10 cellular contexts compared by ENCODE assay signal in genomic region chr20:41143354-41143753, GRCh38. TPM values are rescaled to one million over a fixed set of nuclear protein-coding genes. Genes with fewer than 3 reads are reported as not detected.
DNase-seq lines count a peak whose midpoint lies in the region; ATAC-seq and TF ChIP-seq lines count a peak whose summit lies in the region.
"Had no signal": no experiment of that assay in that cellular context is flagged by ENCODE, and none has a peak within 500 bp of the region (broad histone marks: within the 10 kb centered on the region; RNA-seq: fewer than 3 reads in every experiment).

No MANE protein-coding gene starts in this region.

- peaks cover 14 to 23% of the 10 kb centered on the region in 2 donors for H3K4me1 ChIP-seq in breast epithelium
- H3K4me1 ChIP-seq in mammary epithelial cell (ENCODE audit: insufficient read depth, low read length), result peaks cover 25% of the 10 kb centered on the region
- H3K4me1 ChIP-seq in lung (ENCODE audit: control insufficient read depth in 2 of 2, insufficient read depth in 2 of 2, low read length in 2 of 2), result peaks cover 25 to 73% of the 10 kb centered on the region in 2 donors
- peaks cover 91 to 100% (median 96%) of the 10 kb centered on the region in 4 donors for H3K4me1 ChIP-seq in upper lobe of left lung

- H3K27ac Mint-ChIP-seq in activated T-helper 1 cell treated with anti-CD3 and anti-CD28 coated beads, Interleukin-12 subunit alpha, Interleukin-12 subunit beta, Interleukin-2, Interleukin-4 antibody, amounts not matched to agents 30 ng/mL and 10 ng/mL and 1 ng/mL, durations not matched to agents 14 hours and 24 hours and 36 hours, result peak overlapping the region; percentile 90

- H3K27me3 ChIP-seq in breast epithelium, result no peaks in the 10 kb centered on the region
- no peaks in the 10 kb centered on the region for H3K27me3 ChIP-seq in mammary epithelial cell (ENCODE audit: insufficient read depth, low read length)
- H3K27me3 ChIP-seq in lung (ENCODE audit: control insufficient read depth, insufficient read depth), result no peaks in the 10 kb centered on the region
- H3K27me3 ChIP-seq in upper lobe of left lung, result no peaks in the 10 kb centered on the region
- H3K27me3 ChIP-seq: sigmoid colon had no signal

- intact Hi-C loops in breast epithelium (cut with DNase I; ENCODE audit: low total_unique reads) (no loop called here), mammary epithelial cell (cut with micrococcal nuclease) (no loop called here)
- intact Hi-C loops in activated T-helper 1 cell treated with anti-CD3 and anti-CD28 coated beads, Interleukin-12 subunit alpha, Interleukin-12 subunit beta, Interleukin-2, Interleukin-4 antibody, amounts not matched to agents 30 ng/mL and 10 ng/mL and 1 ng/mL, durations not matched to agents 14 hours and 24 hours and 36 hours (cut with micrococcal nuclease), result no loop called here

- H3K36me3 ChIP-seq in breast epithelium, result no peaks in the 10 kb centered on the region
- H3K36me3 ChIP-seq in mammary epithelial cell (ENCODE audit: insufficient read depth, low read length), result no peaks in the 10 kb centered on the region
- no peaks in the 10 kb centered on the region for H3K36me3 ChIP-seq in lung (ENCODE audit: control insufficient read depth in 2 of 2, insufficient read depth in 2 of 2, low read length in 2 of 2)
- no peaks in the 10 kb centered on the region for H3K36me3 ChIP-seq in upper lobe of left lung
- H3K36me3 ChIP-seq: sigmoid colon had no signal

- DNase-seq in breast epithelium (ENCODE audit: low spot score in 2 of 2) (no peak), mammary epithelial cell (no peak), lung (ENCODE audit: low spot score) (no peak), upper lobe of left lung (peak in 1 of 2 donors; percentile 82), GF-D8 (lab: John Stamatoyannopoulos, UW) (no peak), dermis blood vessel endothelial cell (no peak)
- no peak for DNase-seq in activated T-helper 1 cell treated with anti-CD3 and anti-CD28 coated beads, Interleukin-12 subunit alpha, Interleukin-12 subunit beta, Interleukin-2, Interleukin-4 antibody, amounts not matched to agents 30 ng/mL and 10 ng/mL and 1 ng/mL, durations not matched to agents 14 hours and 24 hours and 36 hours (ENCODE audit: low spot score)
- DNase-seq: sigmoid colon, T1000 had no signal

- peak in 1 of 4 donors; percentile 82 for TF ChIP-seq EP300 in upper lobe of left lung (IDR thresholded peaks at IDR 0.05)

- no peak overlapping the region for H2AFZ ChIP-seq in mammary epithelial cell (ENCODE audit: low read depth, low read length)

- no TSS peak for BruUV-seq in mammary epithelial cell (replicated peaks; lab: Mats Ljungman, UMichigan)

- CTCF ChIA-PET in mammary epithelial cell (lab: Charles Lee; ENCODE audit: low non-redundant PET), result no interaction called here

- peaks cover 95% of the 10 kb centered on the region for H3K4me1 Mint-ChIP-seq in activated T-helper 1 cell treated with anti-CD3 and anti-CD28 coated beads, Interleukin-12 subunit alpha, Interleukin-12 subunit beta, Interleukin-2, Interleukin-4 antibody, amounts not matched to agents 30 ng/mL and 10 ng/mL and 1 ng/mL, durations not matched to agents 14 hours and 24 hours and 36 hours (ENCODE audit: low read depth)

- H3K79me2 ChIP-seq in mammary epithelial cell (ENCODE audit: insufficient read depth, low read length), result peaks cover 98% of the 10 kb centered on the region

- no peak overlapping the region for H3K4me2 ChIP-seq in mammary epithelial cell (ENCODE audit: insufficient read depth, low read depth, low read length)

- dilution Hi-C loops in mammary epithelial cell (cut with HindIII; ENCODE audit: low sequenced_read_pairs), result no loop called here

- peaks cover 43% of the 10 kb centered on the region for H3K36me3 Mint-ChIP-seq in activated T-helper 1 cell treated with anti-CD3 and anti-CD28 coated beads, Interleukin-12 subunit alpha, Interleukin-12 subunit beta, Interleukin-2, Interleukin-4 antibody, amounts not matched to agents 30 ng/mL and 10 ng/mL and 1 ng/mL, durations not matched to agents 14 hours and 24 hours and 36 hours (ENCODE audit: low read depth)

- H4K20me1 ChIP-seq in mammary epithelial cell (ENCODE audit: insufficient read depth, low read length), result no peaks in the 10 kb centered on the region

- ATAC-seq in lung (ENCODE audit: insufficient read depth, low FRiP score) (no peak), upper lobe of left lung (ENCODE audit: low FRiP score in 2 of 2) (no peak), GM18511 (IDR thresholded peaks at IDR 0.05; ENCODE audit: unreplicated experiment) (no peak)

- in situ Hi-C loops in mammary epithelial cell (cut with MboI; ENCODE audit: low sequenced_read_pairs in 2 of 2), result no loop called here

- H3K27ac ChIP-seq in breast epithelium (peak overlapping the region; percentile 8 to 88), mammary epithelial cell (ENCODE audit: insufficient read depth, low read depth, low read length) (no peak overlapping the region), lung (ENCODE audit: low read depth in 1 of 2, low read length in 1 of 2) (peak overlapping the region; percentile 2 to 78), upper lobe of left lung (peak overlapping the region; percentile 78 to 98 (median 87))

- H3K4me3 Mint-ChIP-seq in activated T-helper 1 cell treated with anti-CD3 and anti-CD28 coated beads, Interleukin-12 subunit alpha, Interleukin-12 subunit beta, Interleukin-2, Interleukin-4 antibody, amounts not matched to agents 30 ng/mL and 10 ng/mL and 1 ng/mL, durations not matched to agents 14 hours and 24 hours and 36 hours, result peak overlapping the region; percentile 95

- no peak for TF ChIP-seq POLR2A in breast epithelium (IDR thresholded peaks at IDR 0.05)
- no peak for TF ChIP-seq POLR2A in upper lobe of left lung (IDR thresholded peaks at IDR 0.05)

- no peak overlapping the region for H3K9ac ChIP-seq in mammary epithelial cell (ENCODE audit: insufficient read depth, low read length)

- no peaks in the 10 kb centered on the region for H3K27me3 Mint-ChIP-seq in activated T-helper 1 cell treated with anti-CD3 and anti-CD28 coated beads, Interleukin-12 subunit alpha, Interleukin-12 subunit beta, Interleukin-2, Interleukin-4 antibody, amounts not matched to agents 30 ng/mL and 10 ng/mL and 1 ng/mL, durations not matched to agents 14 hours and 24 hours and 36 hours (ENCODE audit: insufficient read depth)

- WGBS in mammary epithelial cell (ENCODE audit: low coverage, missing lambda C conversion rate), result 95% methylated on average over 2 of the region's 2 CpGs
- 36 to 68% methylated on average over 2 of the region's 2 CpGs for WGBS in lung, 2 donors
- 47 to 58% methylated on average over 2 of the region's 2 CpGs for WGBS in upper lobe of left lung, 2 donors

- H3K9me3 Mint-ChIP-seq in activated T-helper 1 cell treated with anti-CD3 and anti-CD28 coated beads, Interleukin-12 subunit alpha, Interleukin-12 subunit beta, Interleukin-2, Interleukin-4 antibody, amounts not matched to agents 30 ng/mL and 10 ng/mL and 1 ng/mL, durations not matched to agents 14 hours and 24 hours and 36 hours, result no peaks in the 10 kb centered on the region

- H3K9me3 ChIP-seq in breast epithelium (no peaks in the 10 kb centered on the region), mammary epithelial cell (replicated peaks; ENCODE audit: insufficient read depth, low read length) (no peaks in the 10 kb centered on the region), lung (ENCODE audit: control insufficient read depth in 2 of 2, insufficient read depth in 1 of 2, low read length in 1 of 2) (no peaks in the 10 kb centered on the region), upper lobe of left lung (no peaks in the 10 kb centered on the region)
- H3K9me3 ChIP-seq: sigmoid colon had no signal

- no peak for TF ChIP-seq CTCF in breast epithelium (IDR thresholded peaks at IDR 0.05)
- no peak for TF ChIP-seq CTCF in mammary epithelial cell (conservative IDR thresholded peaks at IDR 0.05 in 1 of 2, IDR thresholded peaks at IDR 0.05 in 1 of 2; ENCODE audit: extremely low read depth in 1 of 2, insufficient read depth in 1 of 2, low read depth in 1 of 2, low read length in 2 of 2)
- TF ChIP-seq CTCF in lung (IDR thresholded peaks at IDR 0.05; ENCODE audit: control extremely low read depth, extremely low read depth), result no peak
- TF ChIP-seq CTCF in upper lobe of left lung (IDR thresholded peaks at IDR 0.05), result no peak

- H3K4me3 ChIP-seq in breast epithelium (no peak overlapping the region), mammary epithelial cell (replicated peaks in 1 of 3; ENCODE audit: insufficient read depth in 1 of 3, low read depth in 2 of 3, low read length in 3 of 3) (no peak overlapping the region), lung (no peak overlapping the region), upper lobe of left lung (no peak overlapping the region)
- H3K4me3 ChIP-seq: sigmoid colon had no signal

RNA-seq across cellular contexts. Expression of gene PLCG1, which starts 6.0 kb away (rescaled TPM):
- total RNA-seq in breast epithelium, result 100 to 1,000 TPM in 1 of 3 donors, 10 to 100 TPM in 2; 88.5 to 132 (median 92.3) TPM
- 10 to 100 TPM; 74.3 to 75.8 TPM for total RNA-seq in mammary epithelial cell
- 34.9 TPM for polyA plus RNA-seq in mammary epithelial cell
- polyA minus RNA-seq in mammary epithelial cell, result 170 TPM
- total RNA-seq in activated T-helper 1 cell treated with anti-CD3 and anti-CD28 coated beads, Interleukin-12 subunit alpha, Interleukin-12 subunit beta, Interleukin-2, Interleukin-4 antibody, amounts not matched to agents 30 ng/mL and 10 ng/mL and 1 ng/mL, durations not matched to agents 14 hours and 24 hours and 36 hours, result 203 and 205 TPM in 2 replicates
- 100 to 1,000 TPM in 1 of 2 donors, 10 to 100 TPM in 1; 89.7 to 154 TPM for total RNA-seq in lung
- polyA plus RNA-seq in lung, result 10 to 100 TPM; 29.6 to 44.5 TPM
- total RNA-seq in upper lobe of left lung, result 100 to 1,000 TPM in 3 of 6 donors, 10 to 100 TPM in 3; 69.8 to 383 (median 99.5) TPM
- total RNA-seq in dermis blood vessel endothelial cell, result 188 TPM in 2 replicates
